In genomic region chr9:1929722-1930621, GRCh38 we compare ENCODE assay signal across 13 cellular contexts.
DNase-seq lines count a peak whose midpoint lies in the region; ATAC-seq and TF ChIP-seq lines count a peak whose summit lies in the region.
"Had no signal": no experiment of that assay in that cellular context is flagged by ENCODE, and none has a peak within 500 bp of the region (broad histone marks: within the 10 kb centered on the region; RNA-seq: fewer than 3 reads in every experiment).

No MANE protein-coding gene starts in this region.

- no peak overlapping the region for H2BK5ac ChIP-seq in mesendoderm (ENCODE audit: low read length)

- no peaks in the 10 kb centered on the region for H3K9me3 ChIP-seq in osteoblast (ENCODE audit: low read depth, low read length)
- H3K9me3 ChIP-seq: A549 had no signal

- intact Hi-C loops in cardiac septum (cut with DNase I): no loop called here

- no peak overlapping the region for H3K56ac ChIP-seq in mesendoderm (ENCODE audit: low read length)

- no peak overlapping the region for H2AFZ ChIP-seq in osteoblast (ENCODE audit: low read length)

- H3K79me2 ChIP-seq in mesendoderm (ENCODE audit: control insufficient read depth, insufficient read depth, low read length): no peaks in the 10 kb centered on the region
- H3K79me2 ChIP-seq in osteoblast (ENCODE audit: insufficient read depth, low read length): no peaks in the 10 kb centered on the region

- H3K4me2 ChIP-seq in mesendoderm (ENCODE audit: low read length): no peak overlapping the region
- no peak overlapping the region for H3K4me2 ChIP-seq in osteoblast (ENCODE audit: insufficient read depth, low read length)
- H3K4me2 ChIP-seq: A549 had no signal

- H3K36me3 ChIP-seq in mesendoderm (ENCODE audit: control insufficient read depth, insufficient read depth, low read length) (no peaks in the 10 kb centered on the region), osteoblast (ENCODE audit: insufficient read depth, low read length) (no peaks in the 10 kb centered on the region)

- no peak overlapping the region for H3K9ac ChIP-seq in mesendoderm (ENCODE audit: low read length)

- TF ChIP-seq CTCF in osteoblast (IDR thresholded peaks at IDR 0.05; ENCODE audit: extremely low read depth, low read depth, low read length): no peak

- H2BK15ac ChIP-seq in mesendoderm (replicated peaks; ENCODE audit: low read depth): no peak overlapping the region

- no peak overlapping the region for H3K18ac ChIP-seq in mesendoderm (ENCODE audit: low read length)

- H3K4me1 ChIP-seq in mesendoderm (ENCODE audit: control insufficient read depth, low read depth, low read length) (no peaks in the 10 kb centered on the region), osteoblast (ENCODE audit: insufficient read depth, low read length) (no peaks in the 10 kb centered on the region)
- H3K4me1 ChIP-seq: A549 had no signal

- no peak overlapping the region for H2AK5ac ChIP-seq in mesendoderm (ENCODE audit: low read length)

- H3K4me3 ChIP-seq in mesendoderm (ENCODE audit: low read length) (no peak overlapping the region), osteoblast (ENCODE audit: insufficient read depth, low read length) (no peak overlapping the region)
- H3K4me3 ChIP-seq: A549 had no signal

- H3K27me3 ChIP-seq in mesendoderm (ENCODE audit: insufficient read depth, low read length, poor library complexity) (no peaks in the 10 kb centered on the region), osteoblast (ENCODE audit: insufficient read depth, low read length) (no peaks in the 10 kb centered on the region)

- no peaks in the 10 kb centered on the region for H4K20me1 ChIP-seq in osteoblast (ENCODE audit: insufficient read depth, low read length)

- peak; percentile 10 to 14 for DNase-seq in activated CD4-positive, alpha-beta T cell treated with anti-CD3 and anti-CD28 coated beads, Interleukin-2, amount 50 U/mL, for 48 hours
- DNase-seq in activated CD4-positive, alpha-beta T cell treated with anti-CD3 and anti-CD28 coated beads for 4 hours: no peak
- peak; percentile 18 for DNase-seq in mesendoderm
- no peak for DNase-seq in osteoblast (ENCODE audit: insufficient read length, low spot score, missing footprints)
- DNase-seq in Kasumi-1 (lab: John Stamatoyannopoulos, UW): no peak
- DNase-seq in cardiac septum (ENCODE audit: low spot score): no peak
- DNase-seq: glutamatergic neuron, NCI-H1092 treated with DMSO at 0.1 percent for 48 hours, occipital lobe had no signal

- no peaks in the 10 kb centered on the region for H3K79me1 ChIP-seq in mesendoderm (ENCODE audit: low read length)

- no peak overlapping the region for H3K27ac ChIP-seq in mesendoderm (ENCODE audit: low read depth, low read length)
- H3K27ac ChIP-seq in osteoblast (ENCODE audit: low read depth, low read length): no peak overlapping the region
- H3K27ac ChIP-seq: A549 had no signal

- H3K4ac ChIP-seq in mesendoderm (ENCODE audit: low read depth, low read length): no peak overlapping the region

- WGBS in mesendoderm (ENCODE audit: extremely low coverage, insufficient coverage, low lambda C conversion rate): no CpG with 5 or more reads among the region's 12 CpGs

- no peak overlapping the region for H4K5ac ChIP-seq in mesendoderm (ENCODE audit: low read length)

- H4K8ac ChIP-seq in mesendoderm (ENCODE audit: low read depth, low read length): no peak overlapping the region

- ATAC-seq in GM21528 (IDR thresholded peaks at IDR 0.05; ENCODE audit: low FRiP score, unreplicated experiment): peak; percentile 71
- ATAC-seq in HG03159 (IDR thresholded peaks at IDR 0.05; ENCODE audit: unreplicated experiment): peak; percentile 52
- ATAC-seq: A549, SK-N-SH treated with all-trans-retinoic acid at 6 μM for 48 hours had no signal

- H2BK120ac ChIP-seq in mesendoderm (ENCODE audit: low read depth, low read length): no peak overlapping the region

- H3K23ac ChIP-seq in mesendoderm (ENCODE audit: low read length): no peak overlapping the region

Comparison
In these comparisons a context has a peak if more than half of its experiments do, and no peak if none do; other contexts are left out.
1. DNase-seq: peak in activated CD4-positive, alpha-beta T cell treated with anti-CD3 and anti-CD28 coated beads, Interleukin-2, amount 50 U/mL, for 48 hours (2 of 2) and mesendoderm (single experiment); none in activated CD4-positive, alpha-beta T cell treated with anti-CD3 and anti-CD28 coated beads for 4 hours (0 of 2), osteoblast (single experiment), Kasumi-1 (0 of 2) and cardiac septum (single experiment).